27 cellular contexts compared by ENCODE assay signal in genomic region chr10:79056736-79057391, GRCh38. TPM values are rescaled to one million over a fixed set of nuclear protein-coding genes. Genes with fewer than 3 reads are reported as not detected.
DNase-seq lines count a peak whose midpoint lies in the region; ATAC-seq and TF ChIP-seq lines count a peak whose summit lies in the region.
"Had no signal": no experiment of that assay in that cellular context is flagged by ENCODE, and none has a peak within 500 bp of the region (broad histone marks: within the 10 kb centered on the region; RNA-seq: fewer than 3 reads in every experiment).

No MANE protein-coding gene starts in this region.

- no peaks in the 10 kb centered on the region for H3K9me3 Mint-ChIP-seq in WTC11
- H3K9me3 Mint-ChIP-seq: activated CD4-positive, alpha-beta T cell treated with anti-CD3 and anti-CD28 coated beads, Interleukin-2, amount 10 ng/mL, durations not matched to agents 24 days and 14 days; activated naive CD8-positive, alpha-beta T cell treated with anti-CD3 and anti-CD28 coated beads for 36 hours; activated T-helper 17 cell treated with anti-CD3 and anti-CD28 coated beads, Interleukin-2, amount 50 U/mL, for 72 hours; CD4-positive, alpha-beta memory T cell; HFFc6; naive thymus-derived CD8-positive, alpha-beta T cell had no signal

- no peak overlapping the region for H3K4me3 Mint-ChIP-seq in WTC11
- H3K4me3 Mint-ChIP-seq: activated CD4-positive, alpha-beta T cell treated with anti-CD3 and anti-CD28 coated beads, Interleukin-2, amount 10 ng/mL, durations not matched to agents 24 days and 14 days; activated naive CD8-positive, alpha-beta T cell treated with anti-CD3 and anti-CD28 coated beads for 36 hours; activated T-helper 17 cell treated with anti-CD3 and anti-CD28 coated beads, Interleukin-2, amount 50 U/mL, for 72 hours; CD4-positive, alpha-beta memory T cell; HFFc6; naive thymus-derived CD8-positive, alpha-beta T cell had no signal

- no peaks in the 10 kb centered on the region for H3K79me2 ChIP-seq in smooth muscle cell (ENCODE audit: low read depth)

- H3K4me1 Mint-ChIP-seq in WTC11: peaks cover 33% of the 10 kb centered on the region
- H3K4me1 Mint-ChIP-seq: activated T-helper 17 cell treated with anti-CD3 and anti-CD28 coated beads, Interleukin-2, amount 50 U/mL, for 72 hours had no signal

- H4K20me1 ChIP-seq in smooth muscle cell (ENCODE audit: low read depth): no peaks in the 10 kb centered on the region

- H3K4me1 ChIP-seq in left lung: peaks cover 0 to 13% of the 10 kb centered on the region in 2 donors
- H3K4me1 ChIP-seq in smooth muscle cell (ENCODE audit: low read depth): peaks cover 5% of the 10 kb centered on the region
- H3K4me1 ChIP-seq: SJCRH30 had no signal

- no peaks in the 10 kb centered on the region for H3K36me3 Mint-ChIP-seq in WTC11
- H3K36me3 Mint-ChIP-seq: activated naive CD8-positive, alpha-beta T cell treated with anti-CD3 and anti-CD28 coated beads for 36 hours; CD4-positive, alpha-beta memory T cell; naive thymus-derived CD8-positive, alpha-beta T cell had no signal

- H3K27me3 Mint-ChIP-seq in WTC11 (ENCODE audit: low read depth): peaks cover 32% of the 10 kb centered on the region
- H3K27me3 Mint-ChIP-seq: activated naive CD8-positive, alpha-beta T cell treated with anti-CD3 and anti-CD28 coated beads for 36 hours; activated T-helper 17 cell treated with anti-CD3 and anti-CD28 coated beads, Interleukin-2, amount 50 U/mL, for 72 hours; CD4-positive, alpha-beta memory T cell; naive thymus-derived CD8-positive, alpha-beta T cell had no signal

- TF ChIP-seq CTCF in WTC11 (IDR thresholded peaks at IDR 0.05): no peak
- no peak for TF ChIP-seq CTCF in left lung (IDR thresholded peaks at IDR 0.05)
- no peak for TF ChIP-seq CTCF in smooth muscle cell (IDR thresholded peaks at IDR 0.05; ENCODE audit: borderline replicate concordance, insufficient read depth, poor library complexity, severe bottlenecking)

- H3K9me3 ChIP-seq in left lung: no peaks in the 10 kb centered on the region
- H3K9me3 ChIP-seq in smooth muscle cell (replicated peaks; ENCODE audit: low read depth): no peaks in the 10 kb centered on the region
- H3K9me3 ChIP-seq: SJCRH30, tibial nerve had no signal

- no peaks in the 10 kb centered on the region for H3K36me3 ChIP-seq in H7 (replicated peaks; ENCODE audit: control insufficient read depth, insufficient read depth, low read length)
- no peaks in the 10 kb centered on the region for H3K36me3 ChIP-seq in left lung
- no peaks in the 10 kb centered on the region for H3K36me3 ChIP-seq in smooth muscle cell (ENCODE audit: low read depth)
- H3K36me3 ChIP-seq: SJCRH30, tibial nerve had no signal

- peak; percentile 86 for DNase-seq in H7
- peak; percentile 43 for DNase-seq in WTC11 (ENCODE audit: low spot score)
- peak; percentile 11 to 43 for DNase-seq in left lung
- DNase-seq in sciatic nerve (ENCODE audit: low spot score): peak; percentile 44
- DNase-seq in activated CD4-positive, alpha-beta T cell treated with anti-CD3 and anti-CD28 coated beads for 4 hours: no peak
- no peak for DNase-seq in smooth muscle cell (lab: John Stamatoyannopoulos, UW; ENCODE audit: unreplicated experiment)
- no peak for DNase-seq in effector CD8-positive, alpha-beta T cell (lab: John Stamatoyannopoulos, UW)
- DNase-seq: activated CD4-positive, alpha-beta T cell treated with anti-CD3 and anti-CD28 coated beads, Interleukin-2, amount 10 ng/mL, durations not matched to agents 24 days and 14 days; activated naive CD8-positive, alpha-beta T cell treated with anti-CD3 and anti-CD28 coated beads for 36 hours; CD4-positive, alpha-beta memory T cell; effector memory CD4-positive, alpha-beta T cell; foreskin melanocyte; GF-D8; HFFc6; hippocampal formation; islet precursor cell; NCI-H1048; NCI-H187 treated with DMSO at 0.1 percent for 48 hours; NCI-H748 treated with DMSO at 0.1 percent for 48 hours; OCI-M1; SJCRH30; stimulated activated naive CD8-positive, alpha-beta T cell treated with anti-CD3 and anti-CD28 coated beads, Interleukin-15, Interleukin-2, amounts not matched to agents 100 U/mL and 50 U/mL, for 24 hours had no signal

- no peak overlapping the region for H3K9ac ChIP-seq in smooth muscle cell (ENCODE audit: low read depth)

- H3K4me3 ChIP-seq in H7 (ENCODE audit: insufficient read depth, low read depth, low read length): no peak overlapping the region
- H3K4me3 ChIP-seq in left lung: no peak overlapping the region
- H3K4me3 ChIP-seq in smooth muscle cell: no peak overlapping the region
- H3K4me3 ChIP-seq: SJCRH30, tibial nerve had no signal

- 80% methylated on average over 14 of the region's 14 CpGs for WGBS in smooth muscle cell (ENCODE audit: low lambda C conversion rate)

- H3F3A ChIP-seq in smooth muscle cell (ENCODE audit: low read depth): no peaks in the 10 kb centered on the region

- no peak overlapping the region for H2AFZ ChIP-seq in smooth muscle cell (ENCODE audit: low read depth)

- no peak overlapping the region for H3K4me2 ChIP-seq in smooth muscle cell

- H3K27me3 ChIP-seq in H7 (ENCODE audit: control insufficient read depth, insufficient read depth, low read length): peaks cover 2% of the 10 kb centered on the region
- no peaks in the 10 kb centered on the region for H3K27me3 ChIP-seq in left lung
- no peaks in the 10 kb centered on the region for H3K27me3 ChIP-seq in smooth muscle cell (ENCODE audit: low read depth)
- H3K27me3 ChIP-seq: tibial nerve had no signal

- ATAC-seq in WTC11 (peak; percentile 81), left lung (no peak), sciatic nerve (no peak), HG03280 (IDR thresholded peaks at IDR 0.05; ENCODE audit: unreplicated experiment) (no peak)
- ATAC-seq: activated T-helper 17 cell treated with anti-CD3 and anti-CD28 coated beads, Interleukin-2, amount 50 U/mL, for 72 hours; esophagus mucosa; naive thymus-derived CD8-positive, alpha-beta T cell; stimulated activated naive CD8-positive, alpha-beta T cell treated with anti-CD3 and anti-CD28 coated beads, Interleukin-15, Interleukin-2, amounts not matched to agents 100 U/mL and 50 U/mL, for 24 hours had no signal

- H3K27ac Mint-ChIP-seq in WTC11: no peak overlapping the region
- H3K27ac Mint-ChIP-seq: activated CD4-positive, alpha-beta T cell treated with anti-CD3 and anti-CD28 coated beads, Interleukin-2, amount 10 ng/mL, durations not matched to agents 24 days and 14 days; activated naive CD8-positive, alpha-beta T cell treated with anti-CD3 and anti-CD28 coated beads for 36 hours; activated T-helper 17 cell treated with anti-CD3 and anti-CD28 coated beads, Interleukin-2, amount 50 U/mL, for 72 hours; CD4-positive, alpha-beta memory T cell; HFFc6 had no signal

- CTCF ChIA-PET in WTC11 (lab: Charles Lee): no interaction called here

- POLR2A ChIA-PET in WTC11 (lab: Charles Lee): no interaction called here

- intact Hi-C loops in left lung (cut with DNase I) (no loop called here), sciatic nerve (cut with DNase I) (no loop called here)

- no peak overlapping the region for H3K27ac ChIP-seq in left lung
- H3K27ac ChIP-seq in smooth muscle cell (ENCODE audit: low read depth): no peak overlapping the region
- H3K27ac ChIP-seq: SJCRH30, tibial nerve had no signal

TF ChIP-seq in WTC11, 78 proteins besides CTCF, POLR2A, EP300 and RAD21 (continues in another document):
- TF ChIP-seq AFF4 (CRISPR knock-in tag; IDR thresholded peaks at IDR 0.05; ENCODE audit: borderline replicate concordance) (no peak), ZNF423 (CRISPR knock-in tag; IDR thresholded peaks at IDR 0.05) (peak; percentile 57; the same call in 1 of the 2 replicates)

RNA-seq across cellular contexts. Expression of gene ZMIZ1, which starts 11.9 kb away (rescaled TPM):
- 20.4 and 27.2 TPM in 2 replicates for total RNA-seq in H7 (2014; rRNA removed; shearing (Covaris generic))
- total RNA-seq in WTC11 (2021) (34.3 to 44.4 TPM (median 35.2 TPM) in 3 replicates), left lung (10 to 100 TPM; 63.1 to 80.2 TPM), sciatic nerve (96.7 TPM), smooth muscle cell (12.0 and 31.3 TPM in 2 replicates)
- 24.2 and 28.9 TPM in 2 replicates for polyA plus RNA-seq in smooth muscle cell

Comparison
In these comparisons a context has a peak if more than half of its experiments do, and no peak if none do; other contexts are left out.
1. DNase-seq: peak in H7 (single experiment), WTC11 (single experiment), left lung (2 of 2) and sciatic nerve (single experiment); none in activated CD4-positive, alpha-beta T cell treated with anti-CD3 and anti-CD28 coated beads for 4 hours (0 of 2), smooth muscle cell (single experiment) and effector CD8-positive, alpha-beta T cell (single experiment).